30 cellular contexts compared by ENCODE assay signal in the genomic region with DNA sequence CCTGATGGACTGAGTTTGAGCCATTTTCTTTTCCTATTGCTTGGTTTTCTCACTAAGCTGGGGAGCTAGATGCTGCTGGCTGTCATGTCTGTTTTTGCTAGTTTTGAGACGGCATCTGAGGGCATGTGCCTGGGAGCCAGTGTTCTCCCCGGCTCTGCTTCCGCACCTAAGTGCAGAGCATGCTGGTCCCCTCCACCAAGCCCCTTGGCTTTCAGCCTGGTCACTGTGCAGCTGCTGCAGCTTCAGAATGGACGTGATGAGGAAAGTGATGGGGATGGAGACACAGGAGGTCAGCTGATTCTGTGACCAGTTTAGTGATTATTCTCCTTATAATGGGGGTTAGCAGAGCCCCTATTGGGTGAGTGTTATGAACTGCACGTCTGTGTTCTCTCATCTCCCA. TPM values are rescaled to one million over a fixed set of nuclear protein-coding genes. Genes with fewer than 3 reads are reported as not detected.
"Had no signal": no experiment of that assay in that cellular context is flagged by ENCODE, and none has a peak within 500 bp of the region (broad histone marks: within the 10 kb centered on the region; RNA-seq: fewer than 3 reads in every experiment).

No MANE protein-coding gene starts in this region.

- H3K4me3 ChIP-seq: adrenal gland, ascending aorta, body of pancreas, breast epithelium, cardiac muscle cell had no signal

- ATAC-seq: activated naive CD4-positive, alpha-beta T cell treated with anti-CD3 and anti-CD28 coated beads, Interleukin-2, amount 50 U/mL, for 72 hours; activated naive CD8-positive, alpha-beta T cell treated with anti-CD3 and anti-CD28 coated beads, Interleukin-2, amount 50 U/mL, for 24 hours; activated T-cell treated with anti-CD3 and anti-CD28 coated beads, Interleukin-2, amount 50 U/mL, for 4 hours; activated T-cell treated with anti-CD3 and anti-CD28 coated beads, Interleukin-2, amount 50 U/mL, for 72 hours; activated T-helper 17 cell treated with anti-CD3 and anti-CD28 coated beads, Interleukin-2, amount 50 U/mL, for 72 hours; body of pancreas had no signal

- H3K4me1 ChIP-seq: adrenal gland, ascending aorta, body of pancreas, breast epithelium had no signal

- H3K27ac ChIP-seq: adrenal gland, ascending aorta, body of pancreas, brain microvascular endothelial cell, breast epithelium, cardiac muscle cell had no signal

- DNase-seq: activated gamma-delta T cell; activated gamma-delta T cell treated with Interleukin-2 at 50 U/mL for 16 hours; activated naive CD4-positive, alpha-beta T cell; activated naive CD4-positive, alpha-beta T cell treated with anti-CD3 and anti-CD28 coated beads for 36 hours; activated naive CD4-positive, alpha-beta T cell treated with anti-CD3 and anti-CD28 coated beads, Interleukin-2, amount 10 ng/mL, durations not matched to agents 7 days and 5 days; activated naive CD4-positive, alpha-beta T cell treated with anti-CD3 and anti-CD28 coated beads, Interleukin-2, amount 50 U/mL, for 16 hours; activated naive CD4-positive, alpha-beta T cell treated with Interleukin-2 at 50 U/mL for 16 hours; activated naive CD8-positive, alpha-beta T cell treated with anti-CD3 and anti-CD28 coated beads for 36 hours; activated naive CD8-positive, alpha-beta T cell treated with anti-CD3 and anti-CD28 coated beads, Interleukin-2, amount 10 ng/mL, durations not matched to agents 7 days and 5 days; activated naive CD8-positive, alpha-beta T cell treated with anti-CD3 and anti-CD28 coated beads, Interleukin-2, amount 50 U/mL, for 24 hours; activated T-cell treated with anti-CD3 and anti-CD28 coated beads, Interleukin-2, amount 50 U/mL, for 1 hour; activated T-cell treated with anti-CD3 and anti-CD28 coated beads, Interleukin-2, amount 50 U/mL, for 24 hours; activated T-cell treated with anti-CD3 and anti-CD28 coated beads, Interleukin-2, amount 50 U/mL, for 4 hours; activated T-cell treated with anti-CD3 and anti-CD28 coated beads, Interleukin-2, amount 50 U/mL, for 48 hours; activated T-cell treated with anti-CD3 and anti-CD28 coated beads, Interleukin-2, amount 50 U/mL, for 72 hours; adrenal gland; amniotic stem cell; amygdala; anterior cingulate cortex; aorta; body of pancreas; brain microvascular endothelial cell; caudate nucleus; central memory CD4-positive, alpha-beta T cell; cerebellar nuclear complex had no signal

- H3K27me3 ChIP-seq: adrenal gland, ascending aorta, body of pancreas, brain microvascular endothelial cell, breast epithelium, cardiac muscle cell had no signal

- H3K36me3 ChIP-seq: adrenal gland, ascending aorta, brain microvascular endothelial cell, breast epithelium, cardiac muscle cell had no signal

- H3K9me3 ChIP-seq: adrenal gland, ascending aorta, breast epithelium had no signal

RNA-seq across cellular contexts. Expression of a gene that starts 28.5 kb away (rescaled TPM):
- total RNA-seq: ascending aorta, body of pancreas, cardiac muscle cell had no signal
